ENCODE assay signal across 19 cellular contexts in the genomic region with DNA sequence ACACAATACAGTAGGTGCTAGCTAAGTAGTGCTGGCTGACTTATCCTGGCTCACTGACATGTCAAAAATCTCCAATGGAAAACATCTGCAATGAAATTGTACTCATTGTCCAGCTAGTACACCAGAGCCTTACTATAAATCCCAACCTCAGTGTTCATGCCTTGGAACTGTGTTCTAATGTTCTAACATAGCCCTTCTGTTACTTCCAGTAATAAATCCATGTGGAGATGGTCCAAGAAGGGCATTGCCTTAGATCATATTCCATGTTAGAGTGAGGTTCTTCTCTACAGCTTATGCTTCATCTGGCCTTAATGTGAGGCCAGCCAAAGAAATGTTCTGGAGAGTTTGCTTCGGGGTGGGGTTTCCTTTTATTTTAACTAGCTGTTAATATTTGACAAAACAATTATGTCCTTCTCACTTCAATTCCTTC. TPM values are rescaled to one million over a fixed set of nuclear protein-coding genes. Genes with fewer than 3 reads are reported as not detected.
DNase-seq lines count a peak whose midpoint lies in the region; ATAC-seq and TF ChIP-seq lines count a peak whose summit lies in the region.
"Had no signal": no experiment of that assay in that cellular context is flagged by ENCODE, and none has a peak within 500 bp of the region (broad histone marks: within the 10 kb centered on the region; RNA-seq: fewer than 3 reads in every experiment).

No MANE protein-coding gene starts in this region.

- H3K4me3 Mint-ChIP-seq in endodermal cell = no peak overlapping the region

- H3K27ac ChIP-seq in heart left ventricle (peak overlapping the region in 1 of 12 donors; percentile 15), left ventricle myocardium inferior (replicated peaks) (peak overlapping the region; percentile 51), endodermal cell (ENCODE audit: low read depth, low read length) (no peak overlapping the region), uterus (no peak overlapping the region)
- H3K27ac ChIP-seq: C4-2B, KMS-11 had no signal

- H3K27me3 ChIP-seq in heart left ventricle = no peaks in the 10 kb centered on the region
- no peaks in the 10 kb centered on the region for H3K27me3 ChIP-seq in left ventricle myocardium inferior (ENCODE audit: low read depth)
- no peaks in the 10 kb centered on the region for H3K27me3 ChIP-seq in endodermal cell (ENCODE audit: control insufficient read depth, insufficient read depth, low read length, poor library complexity, severe bottlenecking)
- no peaks in the 10 kb centered on the region for H3K27me3 ChIP-seq in uterus

- H3K36me3 Mint-ChIP-seq in endodermal cell (ENCODE audit: low read depth) = peaks cover 5% of the 10 kb centered on the region

- no peaks in the 10 kb centered on the region for H3K27me3 Mint-ChIP-seq in endodermal cell (ENCODE audit: insufficient read depth)

- peaks cover 27% of the 10 kb centered on the region for H3K9me3 Mint-ChIP-seq in endodermal cell

- WGBS in heart left ventricle, 4 donors = 37 to 65% (median 57%) methylated on average over 1 of the region's 1 CpG
- WGBS in endodermal cell (ENCODE audit: insufficient coverage in 1 of 2, insufficient read length in 1 of 2), 2 experiments = no CpG with 5 or more reads among the region's 1 CpG

- intact Hi-C loops in heart left ventricle (cut with DNase I) (no loop called here), left cardiac atrium (cut with DNase I) (no loop called here), left ventricle myocardium inferior (cut with micrococcal nuclease) (no loop called here), uterus (cut with DNase I; ENCODE audit: low total_unique reads) (no loop called here)

- peaks cover 6% of the 10 kb centered on the region for H3K4me1 Mint-ChIP-seq in endodermal cell

- H3K9ac ChIP-seq in endodermal cell (ENCODE audit: extremely low read depth, low read length, poor library complexity, severe bottlenecking) = no peak overlapping the region
- H3K9ac ChIP-seq: KMS-11 had no signal

- H3K27ac Mint-ChIP-seq in endodermal cell = no peak overlapping the region

- no peak overlapping the region for H3K4me3 ChIP-seq in heart left ventricle
- H3K4me3 ChIP-seq in left ventricle myocardium inferior = no peak overlapping the region
- no peak overlapping the region for H3K4me3 ChIP-seq in endodermal cell (ENCODE audit: low read length)
- no peak overlapping the region for H3K4me3 ChIP-seq in uterus

- DNase-seq in heart left ventricle = no peak
- no peak for DNase-seq in left cardiac atrium
- DNase-seq in left ventricle myocardium inferior = no peak
- DNase-seq in myocyte (ENCODE audit: low read depth) = peak; percentile 9
- DNase-seq in endodermal cell = no peak
- no peak for DNase-seq in uterus
- DNase-seq: Caco-2, DND-41, GDM1, GOT3, NCI-H187, NCI-H82, SIG-M5 had no signal

- no peaks in the 10 kb centered on the region for H3K36me3 ChIP-seq in heart left ventricle
- no peaks in the 10 kb centered on the region for H3K36me3 ChIP-seq in left ventricle myocardium inferior
- no peaks in the 10 kb centered on the region for H3K36me3 ChIP-seq in endodermal cell (ENCODE audit: control insufficient read depth, insufficient read depth, low read length)
- no peaks in the 10 kb centered on the region for H3K36me3 ChIP-seq in uterus

- no peak for TF ChIP-seq POLR2A in heart left ventricle (IDR thresholded peaks at IDR 0.05)
- no peak for TF ChIP-seq POLR2A in uterus (IDR thresholded peaks at IDR 0.05)

- H3K9me3 ChIP-seq in heart left ventricle = peaks cover 0 to 6% (median 0%) of the 10 kb centered on the region in 12 donors
- H3K9me3 ChIP-seq in left ventricle myocardium inferior (replicated peaks) = no peaks in the 10 kb centered on the region
- no peaks in the 10 kb centered on the region for H3K9me3 ChIP-seq in endodermal cell (ENCODE audit: control insufficient read depth, low read length)
- H3K9me3 ChIP-seq in uterus = no peaks in the 10 kb centered on the region
- H3K9me3 ChIP-seq: Caco-2 had no signal

- TF ChIP-seq CTCF in heart left ventricle (IDR thresholded peaks at IDR 0.05) = no peak
- TF ChIP-seq CTCF in left ventricle myocardium inferior (IDR thresholded peaks at IDR 0.05; ENCODE audit: borderline replicate concordance) = no peak
- TF ChIP-seq CTCF in endodermal cell (conservative IDR thresholded peaks at IDR 0.05) = no peak
- TF ChIP-seq CTCF in uterus (IDR thresholded peaks at IDR 0.05) = no peak

- H3K4me1 ChIP-seq in heart left ventricle (peaks cover 0 to 15% (median 0%) of the 10 kb centered on the region in 12 donors), left ventricle myocardium inferior (peaks cover 25% of the 10 kb centered on the region), endodermal cell (ENCODE audit: control insufficient read depth, insufficient read depth, low read length) (no peaks in the 10 kb centered on the region), uterus (no peaks in the 10 kb centered on the region)
- H3K4me1 ChIP-seq: Caco-2 had no signal

- ATAC-seq in heart left ventricle (peak in 3 of 4 donors; percentile 16 to 58 (median 57)), left cardiac atrium (no peak), GM19397 (IDR thresholded peaks at IDR 0.05; ENCODE audit: unreplicated experiment) (no peak), GM18873 (IDR thresholded peaks at IDR 0.05; ENCODE audit: low FRiP score, unreplicated experiment) (no peak)
- ATAC-seq: HepG2, Panc1 had no signal

RNA-seq across cellular contexts. Expression of a gene that starts 25.1 kb away (rescaled TPM):
- total RNA-seq in heart left ventricle (10 to 100 TPM; 14.0 to 23.0 (median 17.6) TPM), left cardiac atrium (10 to 100 TPM; 13.7 to 15.9 TPM), left ventricle myocardium inferior (14.1 TPM), myocyte (9.5 and 12.1 TPM in 2 replicates), endodermal cell (10 to 100 TPM in 1 of 2 donors, 1 to 10 TPM in 1; 7.3 to 26.2 TPM), uterus (10 to 100 TPM in 3 of 4 donors, 1 to 10 TPM in 1; 8.2 to 19.5 (median 14.8) TPM)
- polyA plus RNA-seq in heart left ventricle = 10 to 100 TPM in 1 of 2 donors, 1 to 10 TPM in 1; 3.0 to 11.2 TPM
- 5.9 TPM for polyA plus RNA-seq in myocyte (2012)
- polyA plus RNA-seq in endodermal cell (2013, experiment 1 of 2) = 25.6 TPM
- 19.5 TPM for polyA plus RNA-seq in endodermal cell (2013, experiment 2 of 2)

Comparison
In these comparisons a context has a peak if more than half of its experiments do, and no peak if none do; other contexts are left out.
1. ATAC-seq: peak in heart left ventricle (3 of 4); none in left cardiac atrium (0 of 2), GM19397 (single experiment) and GM18873 (single experiment).